In genomic region chr10:98134431-98135221, GRCh38 we compare ENCODE assay signal across 8 cellular contexts. TPM values are rescaled to one million over a fixed set of nuclear protein-coding genes. Genes with fewer than 3 reads are reported as not detected.
A peak's percentile ranks its signal among the peaks of the same experiment; 100 is the strongest.
DNase-seq lines count a peak whose midpoint lies in the region; ATAC-seq, FAIRE-seq and TF ChIP-seq lines count a peak whose summit lies in the region.

R3HCC1L (plus strand) TSS chr10:98134657; CDS start chr10:98208115, 73,458 bp downstream.

- H3K9me3 ChIP-seq in ES-I3 (ENCODE audit: control insufficient read depth, insufficient read depth, low read length) (peaks cover 4% of the 10 kb centered on the region), neural cell (ENCODE audit: low read length) (no peaks in the 10 kb centered on the region)

- no peaks in the 10 kb centered on the region for H4K20me1 ChIP-seq in neural cell (ENCODE audit: insufficient read depth)

- peak; percentile 37 for TF ChIP-seq RAD21 in neural cell (conservative IDR thresholded peaks at IDR 0.05)

- peak within 1 kb of the TSS; percentile 86 for H3K27ac ChIP-seq in neural cell (ENCODE audit: low read length)

- H3K4me1 ChIP-seq in ES-I3 (ENCODE audit: insufficient read depth, low read length), result peaks cover 4% of the 10 kb centered on the region; the same call in 1 of the 2 replicates

- peak within 1 kb of the TSS; percentile 86 for H2AFZ ChIP-seq in neural cell (ENCODE audit: low read depth, low read length)

- peak; percentile 98 for ATAC-seq in stimulated activated naive CD8-positive, alpha-beta T cell treated with anti-CD3 and anti-CD28 coated beads, Interleukin-15, amount 100 ng/mL, for 72 hours

- H3K4me1 Mint-ChIP-seq in stimulated activated naive CD8-positive, alpha-beta T cell treated with anti-CD3 and anti-CD28 coated beads, Interleukin-15, amount 100 ng/mL, for 72 hours, result peaks cover 54% of the 10 kb centered on the region

- H3K9ac ChIP-seq in ES-I3 (ENCODE audit: low read depth, low read length) (peak within 1 kb of the TSS; percentile 77), neural cell (ENCODE audit: low read length) (peak within 1 kb of the TSS; percentile 86)

- TF ChIP-seq EP300 in neural cell (conservative IDR thresholded peaks at IDR 0.05; ENCODE audit: poor library complexity, severe bottlenecking), result peak; percentile 30

- H3K4me3 ChIP-seq in fibroblast of villous mesenchyme (ENCODE audit: low read depth, low read length), result peak within 1 kb of the TSS; percentile 76
- peak within 1 kb of the TSS; percentile 94 for H3K4me3 ChIP-seq in neural cell (ENCODE audit: low read length)

- TF ChIP-seq CTCF in fibroblast of villous mesenchyme (IDR thresholded peaks at IDR 0.05; ENCODE audit: insufficient read depth, low read depth, low read length), result no peak
- TF ChIP-seq CTCF in neural cell (IDR thresholded peaks at IDR 0.05; ENCODE audit: poor library complexity, severe bottlenecking), result peak; percentile 40

- H3K36me3 ChIP-seq in ES-I3 (ENCODE audit: insufficient read depth, low read length) (no peaks in the 10 kb centered on the region), neural cell (ENCODE audit: insufficient read depth, low read length) (no peaks in the 10 kb centered on the region)

- H3K27me3 ChIP-seq in neural cell (ENCODE audit: insufficient read depth, low read depth, low read length), result no peaks in the 10 kb centered on the region

- H3K27ac Mint-ChIP-seq in stimulated activated naive CD8-positive, alpha-beta T cell treated with anti-CD3 and anti-CD28 coated beads, Interleukin-15, amount 100 ng/mL, for 72 hours, result peak within 1 kb of the TSS; percentile 98

- TF ChIP-seq POLR2A in H54 (IDR thresholded peaks at IDR 0.05; ENCODE audit: low read depth, low read length) (peak; percentile 89), Raji (IDR thresholded peaks at IDR 0.05; ENCODE audit: insufficient read depth, low read depth, low read length) (peak; percentile 94)

- H3K9me2 ChIP-seq in neural cell (ENCODE audit: insufficient read depth, low read length), result no peaks in the 10 kb centered on the region

- peak within 1 kb of the TSS; percentile 88 to 96 for H3K4me3 Mint-ChIP-seq in stimulated activated naive CD8-positive, alpha-beta T cell treated with anti-CD3 and anti-CD28 coated beads, Interleukin-15, amount 100 ng/mL, for 72 hours

- peak; percentile 71 for FAIRE-seq in H54 (lab: Jason Lieb, UNC)

- H3K4me2 ChIP-seq in neural cell (ENCODE audit: low read length), result peak within 1 kb of the TSS; percentile 81

- DNase-seq in H54 (ENCODE audit: insufficient read length, low spot score) (peak; percentile 84), LoVo (ENCODE audit: low spot score) (peak; percentile 89), fibroblast of villous mesenchyme (ENCODE audit: low read depth) (peak; percentile 87)
- DNase-seq in activated effector memory CD4-positive, alpha-beta T cell treated with anti-CD3 and anti-CD28 coated beads, Interleukin-2, amount 50 U/mL, for 16 hours, result peak; percentile 98
- DNase-seq in stimulated activated naive CD8-positive, alpha-beta T cell treated with anti-CD3 and anti-CD28 coated beads, Interleukin-15, amount 100 ng/mL, for 72 hours, result peak; percentile 95

- H3K27me3 Mint-ChIP-seq in stimulated activated naive CD8-positive, alpha-beta T cell treated with anti-CD3 and anti-CD28 coated beads, Interleukin-15, amount 100 ng/mL, for 72 hours, result no peaks in the 10 kb centered on the region

- peaks cover 21% of the 10 kb centered on the region for H3K79me2 ChIP-seq in neural cell (replicated peaks; ENCODE audit: insufficient read depth, low read length)

- peaks cover 4 to 7% of the 10 kb centered on the region in 2 donors for H3K9me3 Mint-ChIP-seq in stimulated activated naive CD8-positive, alpha-beta T cell treated with anti-CD3 and anti-CD28 coated beads, Interleukin-15, amount 100 ng/mL, for 72 hours

- H3F3A ChIP-seq in neural cell (ENCODE audit: insufficient read depth, low read length, poor library complexity, severe bottlenecking), result no peaks in the 10 kb centered on the region

TF ChIP-seq in neural cell, 6 proteins besides CTCF, POLR2A, EP300 and RAD21:
- TF ChIP-seq TAF1 (IDR thresholded peaks at IDR 0.05; ENCODE audit: low read depth) (peak; percentile 78), POLR2AphosphoS5 (IDR thresholded peaks at IDR 0.05) (peak; percentile 88), SMC3 (conservative IDR thresholded peaks at IDR 0.05; ENCODE audit: poor library complexity) (no peak), EZH2 (IDR thresholded peaks at IDR 0.05; ENCODE audit: borderline replicate concordance, insufficient read depth, low read length, poor library complexity, severe bottlenecking) (no peak), MXI1 (conservative IDR thresholded peaks at IDR 0.05; ENCODE audit: poor library complexity, severe bottlenecking) (peak; percentile 73)
- TF ChIP-seq, protein P1, sequence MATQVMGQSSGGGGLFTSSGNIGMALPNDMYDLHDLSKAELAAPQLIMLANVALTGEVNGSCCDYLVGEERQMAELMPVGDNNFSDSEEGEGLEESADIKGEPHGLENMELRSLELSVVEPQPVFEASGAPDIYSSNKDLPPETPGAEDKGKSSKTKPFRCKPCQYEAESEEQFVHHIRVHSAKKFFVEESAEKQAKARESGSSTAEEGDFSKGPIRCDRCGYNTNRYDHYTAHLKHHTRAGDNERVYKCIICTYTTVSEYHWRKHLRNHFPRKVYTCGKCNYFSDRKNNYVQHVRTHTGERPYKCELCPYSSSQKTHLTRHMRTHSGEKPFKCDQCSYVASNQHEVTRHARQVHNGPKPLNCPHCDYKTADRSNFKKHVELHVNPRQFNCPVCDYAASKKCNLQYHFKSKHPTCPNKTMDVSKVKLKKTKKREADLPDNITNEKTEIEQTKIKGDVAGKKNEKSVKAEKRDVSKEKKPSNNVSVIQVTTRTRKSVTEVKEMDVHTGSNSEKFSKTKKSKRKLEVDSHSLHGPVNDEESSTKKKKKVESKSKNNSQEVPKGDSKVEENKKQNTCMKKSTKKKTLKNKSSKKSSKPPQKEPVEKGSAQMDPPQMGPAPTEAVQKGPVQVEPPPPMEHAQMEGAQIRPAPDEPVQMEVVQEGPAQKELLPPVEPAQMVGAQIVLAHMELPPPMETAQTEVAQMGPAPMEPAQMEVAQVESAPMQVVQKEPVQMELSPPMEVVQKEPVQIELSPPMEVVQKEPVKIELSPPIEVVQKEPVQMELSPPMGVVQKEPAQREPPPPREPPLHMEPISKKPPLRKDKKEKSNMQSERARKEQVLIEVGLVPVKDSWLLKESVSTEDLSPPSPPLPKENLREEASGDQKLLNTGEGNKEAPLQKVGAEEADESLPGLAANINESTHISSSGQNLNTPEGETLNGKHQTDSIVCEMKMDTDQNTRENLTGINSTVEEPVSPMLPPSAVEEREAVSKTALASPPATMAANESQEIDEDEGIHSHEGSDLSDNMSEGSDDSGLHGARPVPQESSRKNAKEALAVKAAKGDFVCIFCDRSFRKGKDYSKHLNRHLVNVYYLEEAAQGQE (IDR thresholded peaks at IDR 0.05; ENCODE audit: borderline replicate concordance), result no peak

RNA-seq across cellular contexts. Expression of gene R3HCC1L, which starts in this region (rescaled TPM):
- total RNA-seq in fibroblast of villous mesenchyme, result 10.6 and 12.1 TPM in 2 replicates
- polyA plus RNA-seq in neural cell, result 11.1 and 12.8 TPM in 2 replicates
- 27.5 and 34.3 TPM in 2 replicates for polyA minus RNA-seq in neural cell

Comparison
In these comparisons a context has a peak if more than half of its experiments do, and no peak if none do; other contexts are left out.
1. Peak in every context shown above with its lines: DNase-seq, ATAC-seq, H3K4me3 ChIP-seq and H3K27ac ChIP-seq.